Comparison of ENCODE assay signal across 8 cellular contexts in genomic region chr10:123559066-123559822, GRCh38.
A peak's percentile ranks its signal among the peaks of the same experiment; 100 is the strongest.
DNase-seq lines count a peak whose midpoint lies in the region; ATAC-seq, FAIRE-seq and TF ChIP-seq lines count a peak whose summit lies in the region.

No MANE protein-coding gene starts in this region.

- H3K27me3 ChIP-seq in endothelial cell of umbilical vein (ENCODE audit: control insufficient read depth in 2 of 2, insufficient read depth in 2 of 2, low read length in 2 of 2) = no peaks in the 10 kb centered on the region

- TF ChIP-seq CTCF in endothelial cell of umbilical vein (IDR thresholded peaks at IDR 0.05; ENCODE audit: extremely low read depth in 1 of 2, insufficient read depth in 1 of 2, low read depth in 1 of 2, low read length in 2 of 2) (peak; percentile 91 to 96), mucosa of descending colon (IDR thresholded peaks at IDR 0.05) (peak; percentile 96)

- H3K36me3 ChIP-seq in endothelial cell of umbilical vein (ENCODE audit: control insufficient read depth in 2 of 2, extremely low read depth in 1 of 2, insufficient read depth in 2 of 2, low read length in 2 of 2) = no peaks in the 10 kb centered on the region
- no peaks in the 10 kb centered on the region for H3K36me3 ChIP-seq in mucosa of descending colon (ENCODE audit: low read depth)

- no peaks in the 10 kb centered on the region for H4K20me1 ChIP-seq in endothelial cell of umbilical vein (replicated peaks; ENCODE audit: control insufficient read depth, extremely low read depth, insufficient read depth, low read length)

- CTCF ChIA-PET in endothelial cell of umbilical vein (lab: Charles Lee) = interaction anchor here (0.6 to 3.1 kb wide), 5 partner anchors 15 to 910 kb away, joined by 3 to 16 read pairs (median 11); no protein-coding TSS in a partner anchor

- H3K4me1 ChIP-seq in endothelial cell of umbilical vein (ENCODE audit: control insufficient read depth, extremely low read depth, insufficient read depth, low read length) (no peaks in the 10 kb centered on the region), mucosa of descending colon (ENCODE audit: low read depth) (no peaks in the 10 kb centered on the region)

- no peaks in the 10 kb centered on the region for H3K9me1 ChIP-seq in endothelial cell of umbilical vein (replicated peaks; ENCODE audit: control insufficient read depth, extremely low read depth, insufficient read depth, low read length)

- no TSS peak for BruUV-seq in endothelial cell of umbilical vein (replicated peaks; lab: Mats Ljungman, UMichigan)

- H3K9me3 ChIP-seq in endothelial cell of umbilical vein (replicated peaks; ENCODE audit: control insufficient read depth, insufficient read depth, low read length) (no peaks in the 10 kb centered on the region), mucosa of descending colon (no peaks in the 10 kb centered on the region)

- no peaks in the 10 kb centered on the region for H3K79me2 ChIP-seq in endothelial cell of umbilical vein (ENCODE audit: control insufficient read depth, insufficient read depth, low read length)

- POLR2A ChIA-PET in endothelial cell of umbilical vein (lab: Charles Lee) = no interaction called here

- no peak for TF ChIP-seq POLR2A in endothelial cell of umbilical vein (IDR thresholded peaks at IDR 0.05; ENCODE audit: low read depth, low read length)

- H3K27ac ChIP-seq in endothelial cell of umbilical vein (ENCODE audit: insufficient read depth, low read depth, low read length) = no peak overlapping the region

- no peak overlapping the region for H3K9ac ChIP-seq in endothelial cell of umbilical vein (replicated peaks; ENCODE audit: extremely low read depth, insufficient read depth, low read length)

- dilution Hi-C loops in endothelial cell of umbilical vein (cut with MboI; ENCODE audit: extremely low pct_ligation_motif_present, low sequenced_read_pairs) = no loop called here

- no peak overlapping the region for H3K4me2 ChIP-seq in endothelial cell of umbilical vein (ENCODE audit: insufficient read depth, low read length)

- intact Hi-C loops in endothelial cell of umbilical vein (cut with micrococcal nuclease) (loop anchor here (1.0 to 5.0 kb wide), 6 partner anchors 426 to 992 kb away; partner anchors contain the start of gene PSTK), mucosa of descending colon (cut with DNase I, micrococcal nuclease) (loop anchor here in 1 of 2 donors (5.0 kb wide), 1 partner anchor 427 kb away; no protein-coding TSS in a partner anchor)

- H3K4me3 ChIP-seq in endothelial cell of umbilical vein (replicated peaks in 1 of 3; ENCODE audit: insufficient read depth in 1 of 3, low read depth in 1 of 3, low read length in 3 of 3) (no peak overlapping the region), mucosa of descending colon (no peak overlapping the region)

- ATAC-seq in HG02938 (IDR thresholded peaks at IDR 0.05; ENCODE audit: unreplicated experiment) (peak; percentile 51), mucosa of descending colon (peak; percentile 92), GM21423 (IDR thresholded peaks at IDR 0.05; ENCODE audit: unreplicated experiment) (no peak)

- peak; percentile 81 for FAIRE-seq in endothelial cell of umbilical vein (lab: Jason Lieb, UNC)

- no peak overlapping the region for H2AFZ ChIP-seq in endothelial cell of umbilical vein (ENCODE audit: low read depth, low read length)

- DNase-seq in EH (ENCODE audit: low read depth) (peak; percentile 57), NCI-H82 treated with DMSO at 0.1 percent for 48 hours (lab: John Stamatoyannopoulos, UW; ENCODE audit: unreplicated experiment) (peak; percentile 13), endothelial cell of umbilical vein (ENCODE audit: low read depth, low spot score) (peak; percentile 56), mucosa of descending colon (peak; percentile 65 to 83 (median 81))
- DNase-seq in activated CD8-positive, alpha-beta memory T cell treated with anti-CD3 and anti-CD28 coated beads for 48 hours (ENCODE audit: low read depth in 2 of 3, low spot score in 2 of 3) = peak; percentile 20 to 74 (median 43)
- DNase-seq in stimulated activated CD8-positive, alpha-beta memory T cell treated with anti-CD3 and anti-CD28 coated beads, Interleukin-4, amount 100 ng/mL, for 4 hours (ENCODE audit: low read depth in 2 of 2, low spot score in 1 of 2) = peak; percentile 18 to 42

TF ChIP-seq in endothelial cell of umbilical vein, 7 proteins besides CTCF, POLR2A, EP300 and RAD21:
- no peak for TF ChIP-seq EZH2 (IDR thresholded peaks at IDR 0.05; ENCODE audit: borderline replicate concordance, low read depth, low read length, severe bottlenecking)
- no peak for TF ChIP-seq MAX (IDR thresholded peaks at IDR 0.05; ENCODE audit: insufficient read depth, insufficient read length)
- TF ChIP-seq GATA2 (IDR thresholded peaks at IDR 0.05; ENCODE audit: insufficient read depth, insufficient read length, low read depth, low read length) = no peak
- TF ChIP-seq JUN (IDR thresholded peaks at IDR 0.05; ENCODE audit: borderline replicate concordance, insufficient read depth, insufficient read length, low read depth) = no peak
- TF ChIP-seq POLR2AphosphoS5 (IDR thresholded peaks at IDR 0.05; ENCODE audit: insufficient read depth, low read depth, low read length) = no peak
- TF ChIP-seq MYC (IDR thresholded peaks at IDR 0.05; ENCODE audit: low read depth, low read length) = no peak
- no peak for TF ChIP-seq FOS (IDR thresholded peaks at IDR 0.05; ENCODE audit: borderline replicate concordance, insufficient read depth, low read length)

Comparison
In these comparisons a context has a peak if more than half of its experiments do, and no peak if none do; other contexts are left out.
1. DNase-seq: peak in every context shown above with its lines; median percentile 81 in mucosa of descending colon; 57 in EH; 56 in endothelial cell of umbilical vein; 43 in activated CD8-positive, alpha-beta memory T cell treated with anti-CD3 and anti-CD28 coated beads for 48 hours; 30 in stimulated activated CD8-positive, alpha-beta memory T cell treated with anti-CD3 and anti-CD28 coated beads, Interleukin-4, amount 100 ng/mL, for 4 hours; 13 in NCI-H82 treated with DMSO at 0.1 percent for 48 hours.